1 cellular context compared by ENCODE assay signal in genomic region chr20:62388839-62389600, GRCh38.
TF ChIP-seq lines count a peak whose summit lies in the region.

No MANE protein-coding gene starts in this region.

TF ChIP-seq in HepG2, 621 proteins besides CTCF, POLR2A, EP300 and RAD21 (continued from another document):
- TF ChIP-seq, protein P1, sequence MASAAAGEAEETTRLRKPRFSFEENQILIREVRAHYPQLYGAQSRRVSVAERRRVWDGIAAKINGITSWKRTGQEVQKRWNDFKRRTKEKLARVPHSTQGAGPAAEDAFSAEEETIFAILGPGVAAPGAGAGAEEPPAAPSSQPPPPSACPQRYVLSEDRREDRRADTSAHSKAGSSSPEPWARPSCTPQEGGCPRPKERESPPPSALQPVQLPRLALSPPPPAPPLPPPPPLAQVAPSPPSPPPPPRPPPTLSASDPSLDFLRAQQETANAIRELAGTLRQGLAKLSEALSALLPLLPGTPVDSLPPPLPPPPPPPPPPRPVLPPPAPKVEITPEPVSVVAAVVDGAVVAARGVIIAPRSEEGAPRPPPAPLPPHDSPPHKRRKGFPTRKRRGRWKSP (CRISPR knock-in tag; IDR thresholded peaks at IDR 0.05) = no peak
- TF ChIP-seq FOXK1 (CRISPR knock-in tag; IDR thresholded peaks at IDR 0.05; ENCODE audit: borderline replicate concordance, low read depth) = no peak
- TF ChIP-seq CSRNP1 (CRISPR knock-in tag; IDR thresholded peaks at IDR 0.05) = no peak
- no peak for TF ChIP-seq ZNF138 (CRISPR knock-in tag; IDR thresholded peaks at IDR 0.05; ENCODE audit: low read depth)
- TF ChIP-seq ZNF180 (CRISPR knock-in tag; IDR thresholded peaks at IDR 0.05; ENCODE audit: borderline replicate concordance, low read depth) = peak; percentile 32; the same call in 1 of the 2 replicates
- no peak for TF ChIP-seq PHF8 (CRISPR knock-in tag; IDR thresholded peaks at IDR 0.05)
- TF ChIP-seq FOXA3 (CRISPR knock-in tag; IDR thresholded peaks at IDR 0.05) = no peak
- TF ChIP-seq ZNF44 (CRISPR knock-in tag; IDR thresholded peaks at IDR 0.05) = 0 out of 2 replicates have a peak, but pooled peaks have one; percentile 42
- TF ChIP-seq, protein P2, sequence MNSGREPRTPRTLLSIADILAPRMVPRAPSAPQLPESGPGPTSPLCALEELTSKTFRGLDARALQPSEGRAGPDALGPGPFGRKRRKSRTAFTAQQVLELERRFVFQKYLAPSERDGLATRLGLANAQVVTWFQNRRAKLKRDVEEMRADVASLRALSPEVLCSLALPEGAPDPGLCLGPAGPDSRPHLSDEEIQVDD (CRISPR knock-in tag; IDR thresholded peaks at IDR 0.05; ENCODE audit: borderline replicate concordance) = no peak
- no peak; the same call in 1 of the 2 replicates for TF ChIP-seq CEBPG (CRISPR knock-in tag; IDR thresholded peaks at IDR 0.05)
- TF ChIP-seq, protein P3, sequence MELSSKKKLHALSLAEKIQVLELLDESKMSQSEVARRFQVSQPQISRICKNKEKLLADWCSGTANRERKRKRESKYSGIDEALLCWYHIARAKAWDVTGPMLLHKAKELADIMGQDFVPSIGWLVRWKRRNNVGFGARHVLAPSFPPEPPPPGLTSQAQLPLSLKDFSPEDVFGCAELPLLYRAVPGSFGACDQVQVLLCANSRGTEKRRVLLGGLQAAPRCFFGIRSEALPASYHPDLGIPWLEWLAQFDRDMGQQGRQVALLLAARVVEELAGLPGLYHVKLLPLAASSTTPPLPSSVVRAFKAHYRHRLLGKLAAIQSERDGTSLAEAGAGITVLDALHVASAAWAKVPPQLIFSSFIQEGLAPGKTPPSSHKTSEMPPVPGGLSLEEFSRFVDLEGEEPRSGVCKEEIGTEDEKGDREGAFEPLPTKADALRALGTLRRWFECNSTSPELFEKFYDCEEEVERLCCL (CRISPR knock-in tag; IDR thresholded peaks at IDR 0.05; ENCODE audit: borderline replicate concordance) = no peak
- TF ChIP-seq, protein P4, sequence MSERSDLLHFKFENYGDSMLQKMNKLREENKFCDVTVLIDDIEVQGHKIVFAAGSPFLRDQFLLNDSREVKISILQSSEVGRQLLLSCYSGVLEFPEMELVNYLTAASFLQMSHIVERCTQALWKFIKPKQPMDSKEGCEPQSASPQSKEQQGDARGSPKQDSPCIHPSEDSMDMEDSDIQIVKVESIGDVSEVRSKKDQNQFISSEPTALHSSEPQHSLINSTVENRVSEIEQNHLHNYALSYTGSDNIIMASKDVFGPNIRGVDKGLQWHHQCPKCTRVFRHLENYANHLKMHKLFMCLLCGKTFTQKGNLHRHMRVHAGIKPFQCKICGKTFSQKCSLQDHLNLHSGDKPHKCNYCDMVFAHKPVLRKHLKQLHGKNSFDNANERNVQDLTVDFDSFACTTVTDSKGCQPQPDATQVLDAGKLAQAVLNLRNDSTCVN (CRISPR knock-in tag; IDR thresholded peaks at IDR 0.05; ENCODE audit: borderline replicate concordance) = no peak
- no peak for TF ChIP-seq RBM39 (IDR thresholded peaks at IDR 0.05; ENCODE audit: low read depth, low read length, poor library complexity, severe bottlenecking)
- TF ChIP-seq NFIB (CRISPR knock-in tag; IDR thresholded peaks at IDR 0.05; ENCODE audit: borderline replicate concordance) = peak; percentile 84; the same call in 1 of the 2 replicates
- no peak for TF ChIP-seq KIAA2018 (CRISPR knock-in tag; IDR thresholded peaks at IDR 0.05; ENCODE audit: borderline replicate concordance)
- no peak for TF ChIP-seq ZNF841 (CRISPR knock-in tag; IDR thresholded peaks at IDR 0.05; ENCODE audit: borderline replicate concordance)
- no peak for TF ChIP-seq ZNF275 (CRISPR knock-in tag; IDR thresholded peaks at IDR 0.05; ENCODE audit: borderline replicate concordance)
- no peak for TF ChIP-seq NFE2L1 (CRISPR knock-in tag; IDR thresholded peaks at IDR 0.05; ENCODE audit: borderline replicate concordance)
- TF ChIP-seq SRF (IDR thresholded peaks at IDR 0.05; ENCODE audit: low read depth, low read length) = no peak
- no peak for TF ChIP-seq ZNF121 (CRISPR knock-in tag; IDR thresholded peaks at IDR 0.05)
- no peak for TF ChIP-seq ZNF556 (CRISPR knock-in tag; IDR thresholded peaks at IDR 0.05; ENCODE audit: borderline replicate concordance)
- no peak for TF ChIP-seq CBX2 (IDR thresholded peaks at IDR 0.05; ENCODE audit: low read depth, low read length)
- TF ChIP-seq CBX2 (CRISPR knock-in tag; IDR thresholded peaks at IDR 0.05; ENCODE audit: low read depth) = no peak
- TF ChIP-seq MLLT10 (CRISPR knock-in tag; IDR thresholded peaks at IDR 0.05) = peak; percentile 72; the same call in 1 of the 2 replicates
- no peak for TF ChIP-seq PAX8 (CRISPR knock-in tag; IDR thresholded peaks at IDR 0.05; ENCODE audit: borderline replicate concordance)
- TF ChIP-seq RBFOX2 (IDR thresholded peaks at IDR 0.05; ENCODE audit: low read depth, low read length) = peak; percentile 60
- TF ChIP-seq ZNF253 (CRISPR knock-in tag; IDR thresholded peaks at IDR 0.05; ENCODE audit: borderline replicate concordance) = peak; percentile 31; the same call in 1 of the 2 replicates
- no peak for TF ChIP-seq ZNF816 (CRISPR knock-in tag; IDR thresholded peaks at IDR 0.05; ENCODE audit: borderline replicate concordance)
- TF ChIP-seq DNMT3B (CRISPR knock-in tag; conservative IDR thresholded peaks at IDR 0.05) = no peak
- peak; percentile 84 for TF ChIP-seq AGO2 (optimal IDR thresholded peaks at IDR 0.05; ENCODE audit: low read depth, low read length)
- no peak for TF ChIP-seq ZNF343 (CRISPR knock-in tag; IDR thresholded peaks at IDR 0.05)
- TF ChIP-seq ZBTB1 (CRISPR knock-in tag; IDR thresholded peaks at IDR 0.05; ENCODE audit: borderline replicate concordance) = no peak
